ENCODE assay signal across 24 cellular contexts in genomic region chr5:95799181-95799835, GRCh38.
"Had no signal": no experiment of that assay in that cellular context is flagged by ENCODE, and none has a peak within 500 bp of the region (broad histone marks: within the 10 kb centered on the region; RNA-seq: fewer than 3 reads in every experiment).

No MANE protein-coding gene starts in this region.

- DNase-seq: activated CD4-positive, alpha-beta T cell treated with anti-CD3 and anti-CD28 coated beads, Interleukin-2, amount 10 ng/mL, durations not matched to agents 7 days and 5 days; activated CD4-positive, CD25-positive, alpha-beta regulatory T cell treated with anti-CD3 and anti-CD28 coated beads, Interleukin-2, amount 50 U/mL, for 72 hours; activated CD8-positive, alpha-beta memory T cell treated with anti-CD3 and anti-CD28 coated beads, Interleukin-2, amount 10 ng/mL, durations not matched to agents 7 days and 5 days; activated CD8-positive, alpha-beta T cell treated with anti-CD3 and anti-CD28 coated beads for 36 hours; activated effector memory CD4-positive, alpha-beta T cell treated with anti-CD3 and anti-CD28 coated beads, Interleukin-2, amount 50 U/mL, for 16 hours; activated naive CD4-positive, alpha-beta T cell treated with anti-CD3 and anti-CD28 coated beads, Interleukin-2, amount 10 ng/mL, durations not matched to agents 7 days and 5 days; activated T-cell treated with anti-CD3 and anti-CD28 coated beads for 4 hours; amygdala; cortex of kidney; endodermal cell; foreskin fibroblast; nephron progenitor cell; pancreas; stimulated activated CD4-positive, alpha-beta T cell treated with anti-CD3 and anti-CD28 coated beads, Interleukin-15, amount 100 ng/mL, for 24 hours; stimulated activated CD8-positive, alpha-beta memory T cell treated with anti-CD3 and anti-CD28 coated beads, Interleukin-4, amount 100 ng/mL, for 48 hours; stimulated activated naive B cell treated with anti-CD40 and anti-IgM and Interleukin-4, amounts not matched to agents 10 μg/mL and 1 μg/mL and 100 μg/mL, for 72 hours; transverse colon; uterus had no signal

- H3K4me3 ChIP-seq: lung, pancreas, smooth muscle cell, transverse colon, uterus had no signal

- H3K27ac ChIP-seq: epithelial cell of prostate, pancreas, transverse colon, uterus, VCaP had no signal

- H3K4me1 ChIP-seq: uterus had no signal

- H3K9me3 ChIP-seq: pancreas, transverse colon, uterus had no signal

- FAIRE-seq: bronchial epithelial cell, keratinocyte, pancreas had no signal

- H3K36me3 ChIP-seq: transverse colon, uterus had no signal
